Comparison of ENCODE assay signal across 24 cellular contexts in the genomic region with DNA sequence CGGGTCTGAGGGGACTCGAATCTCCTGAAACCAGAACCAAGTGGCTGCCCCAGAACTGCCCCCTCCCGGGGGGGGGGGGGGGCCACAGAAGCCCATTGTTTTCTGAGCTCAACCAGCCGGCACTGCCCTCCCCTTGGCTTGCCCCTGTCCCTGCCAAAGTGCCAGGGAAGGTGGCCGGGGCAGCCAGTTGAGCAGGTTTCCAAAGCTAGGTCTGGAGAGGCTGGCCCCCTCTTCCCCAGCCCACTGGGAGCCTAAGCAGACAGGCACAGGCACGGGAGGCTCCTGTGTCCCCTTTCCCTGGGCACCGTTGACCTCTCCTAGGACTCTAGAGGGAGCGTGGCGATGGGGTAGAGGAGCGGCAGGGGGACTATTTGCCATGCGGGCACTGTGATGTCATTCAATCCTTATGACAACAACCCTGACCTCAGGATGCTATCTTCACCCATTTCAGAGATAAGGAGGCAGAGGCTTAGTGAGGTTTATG. TPM values are rescaled to one million over a fixed set of nuclear protein-coding genes. Genes with fewer than 3 reads are reported as not detected.
A peak's percentile ranks its signal among the peaks of the same experiment; 100 is the strongest.
DNase-seq lines count a peak whose midpoint lies in the region; ATAC-seq and TF ChIP-seq lines count a peak whose summit lies in the region.
"Had no signal": no experiment of that assay in that cellular context is flagged by ENCODE, and none has a peak within 500 bp of the region (broad histone marks: within the 10 kb centered on the region; RNA-seq: fewer than 3 reads in every experiment).

No MANE protein-coding gene starts in this region.

- peaks cover 0 to 67% of the 10 kb centered on the region in 2 donors for H3K27me3 ChIP-seq in left lung
- H3K27me3 ChIP-seq in stomach: peaks cover 0 to 40% (median 0%) of the 10 kb centered on the region in 3 donors

- DNase-seq in Calu3 (peak; percentile 65), NCI-H2196 treated with DMSO at 0.1 percent for 48 hours (lab: John Stamatoyannopoulos, UW; ENCODE audit: unreplicated experiment) (peak; percentile 75), left lung (no peak), stomach (peak; percentile 89), NCI-H2107 (lab: John Stamatoyannopoulos, UW) (no peak), NCI-H2227 treated with DMSO at 0.1 percent for 48 hours (lab: John Stamatoyannopoulos, UW) (no peak)
- DNase-seq: activated B cell treated with CpG ODN at 0.5 μM for 24 hours; activated CD4-positive, alpha-beta T cell treated with anti-CD3 and anti-CD28 coated beads, Interleukin-2, amount 50 U/mL, for 4 hours; activated CD8-positive, alpha-beta memory T cell treated with anti-CD3 and anti-CD28 coated beads, Interleukin-2, amount 50 U/mL, for 4 hours; activated naive CD8-positive, alpha-beta T cell treated with anti-CD3 and anti-CD28 coated beads, Interleukin-2, amount 10 ng/mL, durations not matched to agents 7 days and 5 days; effector CD8-positive, alpha-beta T cell; foreskin melanocyte; immature natural killer cell; NCI-H187; NCI-H446 treated with DMSO at 0.1 percent for 48 hours; retina; spleen; stimulated activated naive CD8-positive, alpha-beta T cell treated with anti-CD3 and anti-CD28 coated beads, Interleukin-15, amount 100 ng/mL, for 72 hours; T-helper 17 cell had no signal

- CTCF ChIA-PET in Calu3 (lab: Charles Lee): interaction anchor here (0.6 kb wide), 1 partner anchor 257 kb away, joined by 6 read pairs; no protein-coding TSS in a partner anchor

- intact Hi-C loops in Calu3 (cut with micrococcal nuclease; ENCODE audit: unreplicated experiment): no loop called here
- intact Hi-C loops in left lung (cut with DNase I): no loop called here
- intact Hi-C loops in stomach (cut with DNase I; ENCODE audit: low total_unique reads): no loop called here

- H3K9me3 ChIP-seq in left lung: no peaks in the 10 kb centered on the region
- H3K9me3 ChIP-seq in stomach: no peaks in the 10 kb centered on the region
- H3K9me3 ChIP-seq: HAP-1, neutrophil, spleen had no signal

- H3K4me1 ChIP-seq in left lung: peaks cover 0 to 2% of the 10 kb centered on the region in 2 donors
- H3K4me1 ChIP-seq in stomach: peaks cover 31 to 48% (median 44%) of the 10 kb centered on the region in 4 donors
- H3K4me1 ChIP-seq: HAP-1, spleen had no signal

- WGBS in stomach, 5 donors: 30 to 61% (median 45%) methylated on average over 9 to 11 of the region's 11 CpGs

- H3K4me3 Mint-ChIP-seq in Calu3 (ENCODE audit: low read depth, unreplicated experiment): no peak overlapping the region
- no peak overlapping the region for H3K4me3 Mint-ChIP-seq in activated T-helper 17 cell treated with anti-CD3 and anti-CD28 coated beads, Interleukin-2, amount 50 U/mL, for 72 hours
- H3K4me3 Mint-ChIP-seq: activated B cell treated with CpG ODN at 0.5 μM for 24 hours; activated naive CD8-positive, alpha-beta T cell treated with anti-CD3 and anti-CD28 coated beads, Interleukin-2, amount 10 ng/mL, durations not matched to agents 7 days and 5 days; IgD-negative memory B cell; immature natural killer cell; stimulated activated naive CD8-positive, alpha-beta T cell treated with anti-CD3 and anti-CD28 coated beads, Interleukin-15, amount 100 ng/mL, for 72 hours; T-helper 17 cell had no signal

- TF ChIP-seq EP300 in stomach (IDR thresholded peaks at IDR 0.05): no peak

- H3K36me3 ChIP-seq in left lung (no peaks in the 10 kb centered on the region), stomach (no peaks in the 10 kb centered on the region)
- H3K36me3 ChIP-seq: HAP-1, neutrophil, spleen had no signal

- TF ChIP-seq CTCF in Calu3 (IDR thresholded peaks at IDR 0.05; ENCODE audit: unreplicated experiment): no peak
- TF ChIP-seq CTCF in left lung (IDR thresholded peaks at IDR 0.05): no peak
- no peak for TF ChIP-seq CTCF in stomach (IDR thresholded peaks at IDR 0.05)

- ATAC-seq in left lung: peak; percentile 12
- ATAC-seq in activated T-helper 17 cell treated with anti-CD3 and anti-CD28 coated beads, Interleukin-2, amount 50 U/mL, for 72 hours (replicated peaks): no peak
- ATAC-seq: esophagus mucosa; stimulated activated naive CD8-positive, alpha-beta T cell treated with anti-CD3 and anti-CD28 coated beads, Interleukin-15, amount 100 ng/mL, for 72 hours; T-helper 17 cell had no signal

- H3K27ac ChIP-seq in left lung (no peak overlapping the region), stomach (peak overlapping the region; percentile 39 to 85 (median 78))
- H3K27ac ChIP-seq: neutrophil, spleen had no signal

- H3K36me3 Mint-ChIP-seq in Calu3 (ENCODE audit: insufficient read depth, unreplicated experiment): peaks cover 18% of the 10 kb centered on the region
- H3K36me3 Mint-ChIP-seq in activated T-helper 17 cell treated with anti-CD3 and anti-CD28 coated beads, Interleukin-2, amount 50 U/mL, for 72 hours (ENCODE audit: low read depth): no peaks in the 10 kb centered on the region
- H3K36me3 Mint-ChIP-seq: activated naive CD8-positive, alpha-beta T cell treated with anti-CD3 and anti-CD28 coated beads, Interleukin-2, amount 10 ng/mL, durations not matched to agents 7 days and 5 days; IgD-negative memory B cell; immature natural killer cell had no signal

- H3K4me1 Mint-ChIP-seq in Calu3 (ENCODE audit: low read depth, unreplicated experiment): peaks cover 24% of the 10 kb centered on the region
- H3K4me1 Mint-ChIP-seq in activated T-helper 17 cell treated with anti-CD3 and anti-CD28 coated beads, Interleukin-2, amount 50 U/mL, for 72 hours: peaks cover 4% of the 10 kb centered on the region
- H3K4me1 Mint-ChIP-seq: activated B cell treated with CpG ODN at 0.5 μM for 24 hours; activated naive CD8-positive, alpha-beta T cell treated with anti-CD3 and anti-CD28 coated beads, Interleukin-2, amount 10 ng/mL, durations not matched to agents 7 days and 5 days; IgD-negative memory B cell; immature natural killer cell had no signal

- H3K27ac Mint-ChIP-seq in Calu3 (ENCODE audit: unreplicated experiment): no peak overlapping the region
- no peak overlapping the region for H3K27ac Mint-ChIP-seq in activated T-helper 17 cell treated with anti-CD3 and anti-CD28 coated beads, Interleukin-2, amount 50 U/mL, for 72 hours
- H3K27ac Mint-ChIP-seq: activated B cell treated with CpG ODN at 0.5 μM for 24 hours; activated naive CD8-positive, alpha-beta T cell treated with anti-CD3 and anti-CD28 coated beads, Interleukin-2, amount 10 ng/mL, durations not matched to agents 7 days and 5 days; IgD-negative memory B cell; immature natural killer cell; stimulated activated naive CD8-positive, alpha-beta T cell treated with anti-CD3 and anti-CD28 coated beads, Interleukin-15, amount 100 ng/mL, for 72 hours; T-helper 17 cell had no signal

- no TSS peak for BruUV-seq in Calu3 (replicated peaks; lab: Mats Ljungman, UMichigan)

- H3K4me3 ChIP-seq in left lung (no peak overlapping the region), stomach (no peak overlapping the region)
- H3K4me3 ChIP-seq: HAP-1, spleen had no signal

- TF ChIP-seq POLR2A in stomach (IDR thresholded peaks at IDR 0.05): no peak

- no peaks in the 10 kb centered on the region for H3K9me3 Mint-ChIP-seq in Calu3 (ENCODE audit: low read depth, unreplicated experiment)
- no peaks in the 10 kb centered on the region for H3K9me3 Mint-ChIP-seq in activated T-helper 17 cell treated with anti-CD3 and anti-CD28 coated beads, Interleukin-2, amount 50 U/mL, for 72 hours
- H3K9me3 Mint-ChIP-seq: activated B cell treated with CpG ODN at 0.5 μM for 24 hours; activated naive CD8-positive, alpha-beta T cell treated with anti-CD3 and anti-CD28 coated beads, Interleukin-2, amount 10 ng/mL, durations not matched to agents 7 days and 5 days; IgD-negative memory B cell; immature natural killer cell; stimulated activated naive CD8-positive, alpha-beta T cell treated with anti-CD3 and anti-CD28 coated beads, Interleukin-15, amount 100 ng/mL, for 72 hours had no signal

- H3K27me3 Mint-ChIP-seq in Calu3 (ENCODE audit: unreplicated experiment): no peaks in the 10 kb centered on the region
- H3K27me3 Mint-ChIP-seq in activated T-helper 17 cell treated with anti-CD3 and anti-CD28 coated beads, Interleukin-2, amount 50 U/mL, for 72 hours: peaks cover 12% of the 10 kb centered on the region

RNA-seq across cellular contexts. Expression of a gene that starts 35.1 kb away (rescaled TPM):
- total RNA-seq in Calu3 (2022) (23.8 and 26.8 TPM in 2 replicates), left lung (10 to 100 TPM; 20.7 to 44.2 TPM), stomach (100 to 1,000 TPM in 1 of 5 donors, 10 to 100 TPM in 4; 21.1 to 117 (median 60.6) TPM)
- polyA plus RNA-seq in stomach: 10 to 100 TPM; 48.6 to 98.3 (median 57.9) TPM
- total RNA-seq in activated T-helper 17 cell treated with anti-CD3 and anti-CD28 coated beads, Interleukin-2, amount 50 U/mL, for 72 hours: 1 to 10 TPM in 1 of 2 donors, under 1 TPM in 1; 0.45 to 6.0 TPM
- polyA plus RNA-seq: IgD-negative memory B cell, immature natural killer cell had no signal

Comparison
In these comparisons a context has a peak if more than half of its experiments do, and no peak if none do; other contexts are left out.
1. DNase-seq: peak in Calu3 (single experiment), NCI-H2196 treated with DMSO at 0.1 percent for 48 hours (single experiment) and stomach (single experiment); none in left lung (0 of 2), NCI-H2107 (single experiment) and NCI-H2227 treated with DMSO at 0.1 percent for 48 hours (single experiment).
2. H3K27ac ChIP-seq: peak in stomach (5 of 5); none in left lung (0 of 2).